Comparison of ENCODE assay signal across 12 cellular contexts in genomic region chr12:57890191-57891120, GRCh38. TPM values are rescaled to one million over a fixed set of nuclear protein-coding genes. Genes with fewer than 3 reads are reported as not detected.
DNase-seq lines count a peak whose midpoint lies in the region; ATAC-seq, FAIRE-seq and TF ChIP-seq lines count a peak whose summit lies in the region.
"Had no signal": no experiment of that assay in that cellular context is flagged by ENCODE, and none has a peak within 500 bp of the region (broad histone marks: within the 10 kb centered on the region; RNA-seq: fewer than 3 reads in every experiment).

No MANE protein-coding gene starts in this region.

- H3K27me3 Mint-ChIP-seq in dendritic cell treated with granulocyte-macrophage colony-stimulating factor and Interleukin-4, amounts not matched to agents 40 ng/mL and 50 ng/mL, for 4 days: peaks cover 14% of the 10 kb centered on the region
- H3K27me3 Mint-ChIP-seq: B cell, T-cell had no signal

- ATAC-seq in heart right ventricle: no peak
- no peak for ATAC-seq in left cardiac atrium
- no peak for ATAC-seq in HG03025 (IDR thresholded peaks at IDR 0.05; ENCODE audit: low FRiP score, unreplicated experiment)
- ATAC-seq: T-cell had no signal

- intact Hi-C loops in heart right ventricle (cut with DNase I): no loop called here
- intact Hi-C loops in left cardiac atrium (cut with DNase I): no loop called here
- intact Hi-C loops in dendritic cell treated with granulocyte-macrophage colony-stimulating factor and Interleukin-4, amounts not matched to agents 40 ng/mL and 50 ng/mL, for 4 days (cut with micrococcal nuclease): no loop called here
- intact Hi-C loops in uterus (cut with DNase I; ENCODE audit: low total_unique reads): no loop called here

- DNase-seq in heart right ventricle (no peak), left cardiac atrium (no peak), myocyte (ENCODE audit: low read depth) (peak; percentile 56), uterus (no peak), NCI-H187 treated with DMSO at 0.1 percent for 48 hours (lab: John Stamatoyannopoulos, UW) (no peak), D721Med (ENCODE audit: insufficient read length, low spot score) (no peak)
- DNase-seq: activated T-cell treated with anti-CD3 and anti-CD28 coated beads, Interleukin-2, amount 50 U/mL, for 1 hour; T-cell had no signal

- TF ChIP-seq CTCF in heart right ventricle (IDR thresholded peaks at IDR 0.05): no peak
- TF ChIP-seq CTCF in uterus (IDR thresholded peaks at IDR 0.05): no peak
- TF ChIP-seq CTCF in D721Med (IDR thresholded peaks at IDR 0.05; ENCODE audit: insufficient read depth, missing control alignments): no peak

- no peak for FAIRE-seq in D721Med (lab: Jason Lieb, UNC)
- FAIRE-seq: endometrium had no signal

- no peaks in the 10 kb centered on the region for H3K9me3 Mint-ChIP-seq in dendritic cell treated with granulocyte-macrophage colony-stimulating factor and Interleukin-4, amounts not matched to agents 40 ng/mL and 50 ng/mL, for 4 days

- H3K36me3 ChIP-seq in heart right ventricle (no peaks in the 10 kb centered on the region), uterus (no peaks in the 10 kb centered on the region)

- H3K36me3 Mint-ChIP-seq in dendritic cell treated with granulocyte-macrophage colony-stimulating factor and Interleukin-4, amounts not matched to agents 40 ng/mL and 50 ng/mL, for 4 days (ENCODE audit: low read depth): no peaks in the 10 kb centered on the region
- H3K36me3 Mint-ChIP-seq: T-cell had no signal

- H3K9me3 ChIP-seq in heart right ventricle (peaks cover 0 to 4% (median 0%) of the 10 kb centered on the region in 11 donors), uterus (no peaks in the 10 kb centered on the region)

- no peak for TF ChIP-seq POLR2A in uterus (IDR thresholded peaks at IDR 0.05)

- H3K4me3 Mint-ChIP-seq in dendritic cell treated with granulocyte-macrophage colony-stimulating factor and Interleukin-4, amounts not matched to agents 40 ng/mL and 50 ng/mL, for 4 days: no peak overlapping the region
- H3K4me3 Mint-ChIP-seq: B cell, T-cell had no signal

- peaks cover 58% of the 10 kb centered on the region for H3K4me1 Mint-ChIP-seq in dendritic cell treated with granulocyte-macrophage colony-stimulating factor and Interleukin-4, amounts not matched to agents 40 ng/mL and 50 ng/mL, for 4 days (ENCODE audit: low read depth)

- H3K27ac ChIP-seq in heart right ventricle (peak overlapping the region; percentile 72 to 100 (median 98)), uterus (peak overlapping the region; percentile 87 to 98)

- 64% methylated on average over 14 of the region's 14 CpGs for WGBS in heart right ventricle, 2 donors

- no peaks in the 10 kb centered on the region for H3K27me3 ChIP-seq in heart right ventricle
- H3K27me3 ChIP-seq in uterus: no peaks in the 10 kb centered on the region

- peak overlapping the region; percentile 43 for H3K27ac Mint-ChIP-seq in dendritic cell treated with granulocyte-macrophage colony-stimulating factor and Interleukin-4, amounts not matched to agents 40 ng/mL and 50 ng/mL, for 4 days
- H3K27ac Mint-ChIP-seq: B cell had no signal

- H3K4me1 ChIP-seq in heart right ventricle (peaks cover 36 to 90% (median 82%) of the 10 kb centered on the region in 9 donors), uterus (peaks cover 34% of the 10 kb centered on the region in 2 donors)

- no peak overlapping the region for H3K4me3 ChIP-seq in heart right ventricle
- no peak overlapping the region for H3K4me3 ChIP-seq in uterus

RNA-seq across cellular contexts. Expression of gene CTDSP2, which starts 43.9 kb away (rescaled TPM):
- total RNA-seq in heart right ventricle (100 to 1,000 TPM in 2 of 10 donors, 10 to 100 TPM in 8; 76.4 to 138 (median 86.3) TPM), left cardiac atrium (10 to 100 TPM; 90.6 to 97.1 TPM), myocyte (37.9 and 43.4 TPM in 2 replicates), uterus (100 to 1,000 TPM in 2 of 4 donors, 10 to 100 TPM in 2; 66.2 to 212 (median 90.9) TPM)
- polyA plus RNA-seq in heart right ventricle: 10 to 100 TPM; 31.2 to 31.7 TPM
- 72.8 TPM for polyA plus RNA-seq in myocyte (2012)

RNA-seq across cellular contexts. Expression of gene ATP23, which starts 50.9 kb away (rescaled TPM):
- total RNA-seq in heart right ventricle (1 to 10 TPM; 2.8 to 8.5 (median 6.4) TPM), left cardiac atrium (1 to 10 TPM; 7.6 to 9.4 TPM), myocyte (4.1 and 7.0 TPM in 2 replicates), uterus (10 to 100 TPM in 1 of 4 donors, 1 to 10 TPM in 3; 4.9 to 59.1 (median 8.6) TPM)
- 10 to 100 TPM in 1 of 2 donors, 1 to 10 TPM in 1; 6.8 to 11.3 TPM for polyA plus RNA-seq in heart right ventricle
- polyA plus RNA-seq in myocyte (2012): 3.4 TPM
